Comparison of ENCODE assay signal across 8 cellular contexts in genomic region chr4:55866973-55867574, GRCh38. TPM values are rescaled to one million over a fixed set of nuclear protein-coding genes. Genes with fewer than 3 reads are reported as not detected.
A peak's percentile ranks its signal among the peaks of the same experiment; 100 is the strongest.
DNase-seq lines count a peak whose midpoint lies in the region; ATAC-seq and TF ChIP-seq lines count a peak whose summit lies in the region.

No MANE protein-coding gene starts in this region.

- H3K27ac ChIP-seq in CD8-positive, alpha-beta memory T cell (ENCODE audit: low read depth, low read length), result no peak overlapping the region
- no peak overlapping the region for H3K27ac ChIP-seq in neural progenitor cell

- peaks cover 21 to 73% (median 25%) of the 10 kb centered on the region in 3 donors for H3K36me3 Mint-ChIP-seq in CD8-positive, alpha-beta memory T cell
- H3K36me3 Mint-ChIP-seq in T-cell (peaks cover 44% of the 10 kb centered on the region), neural progenitor cell (peaks cover 10% of the 10 kb centered on the region)

- H4K20me1 ChIP-seq in neural progenitor cell (ENCODE audit: low read depth), result no peaks in the 10 kb centered on the region

- H3K9ac ChIP-seq in neural progenitor cell, result no peak overlapping the region

- peak overlapping the region in 4 of 8 donors; percentile 27 to 89 (median 48) for H3K27ac Mint-ChIP-seq in CD8-positive, alpha-beta memory T cell
- H3K27ac Mint-ChIP-seq in T-cell (peak overlapping the region in 1 of 2 donors; percentile 66), neural progenitor cell (no peak overlapping the region)

- H3K4me3 ChIP-seq in CD8-positive, alpha-beta memory T cell (ENCODE audit: low read length), result no peak overlapping the region
- H3K4me3 ChIP-seq in neural progenitor cell, result no peak overlapping the region

- H3K27me3 ChIP-seq in CD8-positive, alpha-beta memory T cell (ENCODE audit: insufficient read depth, low read length, poor library complexity, severe bottlenecking), result no peaks in the 10 kb centered on the region
- H3K27me3 ChIP-seq in neural progenitor cell, result no peaks in the 10 kb centered on the region

- peak; percentile 93 for TF ChIP-seq CTCF in neural progenitor cell (IDR thresholded peaks at IDR 0.05)

- ATAC-seq in GM18517 (IDR thresholded peaks at IDR 0.05; ENCODE audit: unreplicated experiment) (peak; percentile 87), HG02938 (IDR thresholded peaks at IDR 0.05; ENCODE audit: unreplicated experiment) (peak; percentile 89), T-cell (replicated peaks in 1 of 4) (peak; percentile 73 to 81 (median 78))

- H3K27me3 Mint-ChIP-seq in CD8-positive, alpha-beta memory T cell, result no peaks in the 10 kb centered on the region
- H3K27me3 Mint-ChIP-seq in T-cell (no peaks in the 10 kb centered on the region), neural progenitor cell (ENCODE audit: insufficient read depth, low read depth) (no peaks in the 10 kb centered on the region)

- H3K9me3 Mint-ChIP-seq in CD8-positive, alpha-beta memory T cell, result no peaks in the 10 kb centered on the region
- no peaks in the 10 kb centered on the region for H3K9me3 Mint-ChIP-seq in T-cell
- no peaks in the 10 kb centered on the region for H3K9me3 Mint-ChIP-seq in neural progenitor cell

- H2AFZ ChIP-seq in neural progenitor cell (replicated peaks), result no peak overlapping the region

- no peaks in the 10 kb centered on the region for H3K4me1 ChIP-seq in CD8-positive, alpha-beta memory T cell (ENCODE audit: insufficient read depth, low read length)
- H3K4me1 ChIP-seq in neural progenitor cell, result no peaks in the 10 kb centered on the region

- POLR2A ChIA-PET in CD8-positive, alpha-beta memory T cell (lab: Charles Lee), result interaction anchor here (0.7 to 1.1 kb wide), 2 partner anchors 13 to 82 kb away, joined by 3 to 6 read pairs; partner anchors contain the start of genes CEP135 and EXOC1
- POLR2A ChIA-PET in T-cell (lab: Charles Lee), result no interaction called here

- no peaks in the 10 kb centered on the region for H3F3A ChIP-seq in neural progenitor cell (ENCODE audit: low read depth)

- no peaks in the 10 kb centered on the region for H3K79me2 ChIP-seq in neural progenitor cell (ENCODE audit: low read depth)

- no peaks in the 10 kb centered on the region for H3K9me3 ChIP-seq in CD8-positive, alpha-beta memory T cell (ENCODE audit: low read length)
- H3K9me3 ChIP-seq in neural progenitor cell (ENCODE audit: low read depth), result no peaks in the 10 kb centered on the region

- H3K36me3 ChIP-seq in CD8-positive, alpha-beta memory T cell (ENCODE audit: insufficient read depth, low read length), result peaks cover 44% of the 10 kb centered on the region
- peaks cover 9% of the 10 kb centered on the region for H3K36me3 ChIP-seq in neural progenitor cell

- DNase-seq in CD8-positive, alpha-beta memory T cell, result peak in 3 of 5 donors; percentile 42 to 50 (median 47)
- DNase-seq in NCI-H1694 (lab: John Stamatoyannopoulos, UW) (peak; percentile 28), T-cell (peak in 13 of 34 experiments; percentile 2 to 43 (median 10)), fibroblast of gingiva (ENCODE audit: low read depth) (peak; percentile 72), neural progenitor cell (ENCODE audit: low spot score) (peak; percentile 78), ecto neural progenitor cell (ENCODE audit: low spot score) (no peak)

- no peak overlapping the region for H3K4me3 Mint-ChIP-seq in CD8-positive, alpha-beta memory T cell
- H3K4me3 Mint-ChIP-seq in T-cell, result no peak overlapping the region
- H3K4me3 Mint-ChIP-seq in neural progenitor cell, result no peak overlapping the region

- H3K4me1 Mint-ChIP-seq in CD8-positive, alpha-beta memory T cell, result peaks cover 19 to 29% (median 27%) of the 10 kb centered on the region in 3 donors
- H3K4me1 Mint-ChIP-seq in T-cell (peaks cover 9 to 22% (median 19%) of the 10 kb centered on the region in 3 donors), neural progenitor cell (no peaks in the 10 kb centered on the region)

- CTCF ChIA-PET in CD8-positive, alpha-beta memory T cell (lab: Charles Lee), result interaction anchor here (1.0 to 2.4 kb wide), 9 partner anchors 13 to 554 kb away, joined by 3 to 14 read pairs (median 3); partner anchors contain the start of genes CEP135, EXOC1 and SRD5A3
- CTCF ChIA-PET in T-cell (lab: Charles Lee), result interaction anchor here (0.6 to 3.0 kb wide), 16 partner anchors 10 to 969 kb away, joined by 3 to 24 read pairs (median 4); partner anchors contain the start of genes CEP135 (in 2 of the 2), EXOC1 (in 1 of the 2) and SRD5A3 (in 1 of the 2)

- no peak overlapping the region for H3K4me2 ChIP-seq in neural progenitor cell

RNA-seq across cellular contexts. Expression of gene EXOC1, which starts 13.6 kb away (rescaled TPM):
- 10 to 100 TPM; 23.4 to 24.6 TPM for total RNA-seq in CD8-positive, alpha-beta memory T cell
- 13.3 TPM for polyA plus RNA-seq in CD8-positive, alpha-beta memory T cell
- 10 to 100 TPM; 20.8 to 37.0 (median 34.7) TPM for total RNA-seq in T-cell
- total RNA-seq in neural progenitor cell (ENCODE audit: low replicate concordance), result 39.0 and 52.0 TPM in 2 replicates

RNA-seq across cellular contexts. Expression of gene EXOC1L, which starts 47.5 kb away (rescaled TPM):
- not detected for total RNA-seq in CD8-positive, alpha-beta memory T cell
- polyA plus RNA-seq in CD8-positive, alpha-beta memory T cell, result not detected
- total RNA-seq in T-cell (not detected), neural progenitor cell (ENCODE audit: low replicate concordance) (not detected in 2 replicates)
